14 cellular contexts compared by ENCODE assay signal in the genomic region with DNA sequence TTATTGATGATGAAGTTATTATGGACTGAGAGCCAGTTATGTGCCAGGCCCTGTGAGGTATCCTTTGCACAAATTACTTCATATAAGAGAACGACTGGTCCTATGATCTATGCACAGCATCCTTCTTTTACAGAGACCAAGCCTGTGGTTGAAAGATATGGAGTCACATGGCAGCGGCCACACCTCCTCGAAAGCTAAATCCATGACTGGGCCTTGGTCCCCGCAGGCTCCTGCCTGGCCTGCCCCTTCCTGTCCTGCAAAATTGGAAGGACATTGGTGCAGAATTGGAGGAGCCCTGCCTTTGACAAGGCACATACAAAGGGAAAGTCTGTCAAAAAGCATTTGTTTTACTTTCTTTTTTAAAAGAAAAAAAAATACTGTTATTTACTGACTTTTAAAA.
"Had no signal": no experiment of that assay in that cellular context is flagged by ENCODE, and none has a peak within 500 bp of the region (broad histone marks: within the 10 kb centered on the region; RNA-seq: fewer than 3 reads in every experiment).

No MANE protein-coding gene starts in this region.

- H3K36me3 Mint-ChIP-seq: activated naive CD8-positive, alpha-beta T cell; naive B cell had no signal

- H3K4me3 ChIP-seq: neural progenitor cell, smooth muscle cell, vagina had no signal

- H3K9ac ChIP-seq: neural progenitor cell, parathyroid adenoma had no signal

- H3K27ac Mint-ChIP-seq: activated naive CD8-positive, alpha-beta T cell; neural progenitor cell; stimulated activated naive CD8-positive, alpha-beta T cell treated with anti-CD3 and anti-CD28 coated beads, Interleukin-15, Interleukin-2, amounts not matched to agents 100 ng/mL and 50 ng/mL, for 24 hours had no signal

- FAIRE-seq: frontal cortex had no signal

- H3K27ac ChIP-seq: epithelial cell of prostate, neural progenitor cell, parathyroid adenoma, vagina had no signal

- H3K36me3 ChIP-seq: neural progenitor cell, vagina had no signal

- H3K27me3 ChIP-seq: neural progenitor cell, vagina had no signal

- DNase-seq: activated CD4-positive, alpha-beta T cell treated with anti-CD3 and anti-CD28 coated beads, Interleukin-2, amount 50 U/mL, for 1 hour; activated CD8-positive, alpha-beta memory T cell treated with anti-CD3 and anti-CD28 coated beads for 24 hours; activated gamma-delta T cell treated with Interleukin-2 at 50 U/mL for 16 hours; head of caudate nucleus; naive B cell; T-helper 2 cell had no signal

- H3K9me3 Mint-ChIP-seq: naive B cell; neural progenitor cell; stimulated activated naive CD8-positive, alpha-beta T cell treated with anti-CD3 and anti-CD28 coated beads, Interleukin-15, Interleukin-2, amounts not matched to agents 100 ng/mL and 50 ng/mL, for 24 hours had no signal

- H3K4me2 ChIP-seq: neural progenitor cell had no signal

- H3K9me3 ChIP-seq: vagina had no signal

- H3K79me2 ChIP-seq: parathyroid adenoma had no signal

- H3K4me1 ChIP-seq: parathyroid adenoma, vagina had no signal

- H3K4me1 Mint-ChIP-seq: naive B cell had no signal

- H2AFZ ChIP-seq: neural progenitor cell, parathyroid adenoma had no signal

- H3K4me3 Mint-ChIP-seq: activated naive CD8-positive, alpha-beta T cell; naive B cell; neural progenitor cell; stimulated activated naive CD8-positive, alpha-beta T cell treated with anti-CD3 and anti-CD28 coated beads, Interleukin-15, Interleukin-2, amounts not matched to agents 100 ng/mL and 50 ng/mL, for 24 hours had no signal
